In the genomic region with DNA sequence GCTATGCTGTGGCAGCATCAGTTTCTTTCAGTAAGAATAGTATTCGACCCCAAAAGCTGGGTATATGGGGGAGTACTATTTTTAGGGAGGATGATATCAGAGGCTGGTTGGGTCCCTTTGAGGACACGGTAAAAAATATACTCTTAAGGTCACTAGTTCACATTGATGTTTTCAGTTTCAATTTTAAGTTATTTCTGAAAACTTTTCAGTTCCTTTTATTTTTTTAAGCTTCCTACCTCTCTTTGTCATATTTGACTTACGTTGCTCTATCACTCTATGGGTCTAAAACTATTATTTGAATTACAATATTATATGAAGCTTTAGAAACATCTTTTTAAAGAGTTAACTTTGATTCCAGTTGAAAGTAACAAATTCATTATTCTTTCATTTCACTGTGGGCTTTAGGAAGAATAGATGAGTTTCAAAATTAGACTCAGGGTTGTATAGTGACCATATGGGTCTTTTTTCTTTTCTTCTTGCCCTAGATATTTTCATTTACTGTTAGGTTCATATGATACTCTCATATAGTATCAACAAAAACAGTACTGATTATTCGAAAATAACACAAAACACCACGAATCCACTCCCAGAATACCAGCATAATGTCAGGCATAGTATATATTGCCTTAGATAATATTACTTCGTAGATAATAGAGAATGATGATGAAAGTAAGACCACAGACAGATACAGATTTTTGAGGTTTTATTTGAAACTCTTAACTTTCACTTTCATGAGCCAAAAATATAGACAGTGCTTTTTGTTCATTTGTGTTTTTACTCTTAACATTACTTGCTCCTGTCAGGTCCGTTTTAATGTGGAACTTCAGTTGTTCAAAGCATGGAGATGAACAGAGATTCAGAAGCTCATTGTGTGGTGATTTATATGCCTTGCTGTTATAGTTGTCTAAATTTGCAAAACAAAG, we compare ENCODE assay signal across 9 cellular contexts. TPM values are rescaled to one million over a fixed set of nuclear protein-coding genes. Genes with fewer than 3 reads are reported as not detected.
DNase-seq lines count a peak whose midpoint lies in the region; ATAC-seq and TF ChIP-seq lines count a peak whose summit lies in the region.
"Had no signal": no experiment of that assay in that cellular context is flagged by ENCODE, and none has a peak within 500 bp of the region (broad histone marks: within the 10 kb centered on the region; RNA-seq: fewer than 3 reads in every experiment).

No MANE protein-coding gene starts in this region.

- TF ChIP-seq CTCF in OCI-LY1 (IDR thresholded peaks at IDR 0.05; ENCODE audit: low read length) (no peak), testis (IDR thresholded peaks at IDR 0.05) (no peak), BE2C (IDR thresholded peaks at IDR 0.05; ENCODE audit: low read depth, low read length) (no peak)

- H3K4me2 ChIP-seq in OCI-LY1 (ENCODE audit: low read length) = peak overlapping the region; percentile 67

- H3K4me3 Mint-ChIP-seq in activated CD4-positive, alpha-beta T cell treated with anti-CD3 and anti-CD28 coated beads, Interleukin-2, amount 10 ng/mL, durations not matched to agents 7 days and 5 days = peak overlapping the region; percentile 35
- peak overlapping the region; percentile 39 for H3K4me3 Mint-ChIP-seq in stimulated activated effector memory CD8-positive, alpha-beta T cell treated with anti-CD3 and anti-CD28 coated beads, Interleukin-12 subunit alpha, Interleukin-12 subunit beta, amount 100 ng/mL, for 72 hours

- no peaks in the 10 kb centered on the region for H3K27me3 ChIP-seq in OCI-LY1 (ENCODE audit: insufficient read depth, low read length)
- H3K27me3 ChIP-seq in testis = no peaks in the 10 kb centered on the region
- 0 out of 2 replicates have a peak, but pooled peaks cover 4% of the 10 kb centered on the region for H3K27me3 ChIP-seq in BE2C

- WGBS in testis, 2 donors = 42% methylated on average over 7 of the region's 7 CpGs

- peaks cover 23% of the 10 kb centered on the region for H3K4me1 ChIP-seq in OCI-LY1 (ENCODE audit: insufficient read depth, low read length, severe bottlenecking)
- H3K4me1 ChIP-seq in testis = peaks cover 2% of the 10 kb centered on the region
- no peaks in the 10 kb centered on the region for H3K4me1 ChIP-seq in BE2C

- H3K27me3 Mint-ChIP-seq in activated CD4-positive, alpha-beta T cell treated with anti-CD3 and anti-CD28 coated beads, Interleukin-2, amount 10 ng/mL, durations not matched to agents 7 days and 5 days = peaks cover 20% of the 10 kb centered on the region

- H3K9me2 ChIP-seq in OCI-LY1 (ENCODE audit: low read depth, low read length) = no peaks in the 10 kb centered on the region

- H4K20me1 ChIP-seq in OCI-LY1 (ENCODE audit: insufficient read depth, low read length) = no peaks in the 10 kb centered on the region

- peaks cover 19% of the 10 kb centered on the region for H3K36me3 Mint-ChIP-seq in activated CD4-positive, alpha-beta T cell treated with anti-CD3 and anti-CD28 coated beads, Interleukin-2, amount 10 ng/mL, durations not matched to agents 7 days and 5 days (ENCODE audit: low read depth)
- no peaks in the 10 kb centered on the region for H3K36me3 Mint-ChIP-seq in stimulated activated effector memory CD8-positive, alpha-beta T cell treated with anti-CD3 and anti-CD28 coated beads, Interleukin-12 subunit alpha, Interleukin-12 subunit beta, amount 100 ng/mL, for 72 hours

- H3K4me3 ChIP-seq in OCI-LY1 (ENCODE audit: low read depth, low read length, poor library complexity, severe bottlenecking) (peak overlapping the region; percentile 27), testis (no peak overlapping the region), BE2C (ENCODE audit: low read depth, low read length) (no peak overlapping the region)

- peak overlapping the region; percentile 7; the same call in 1 of the 2 replicates for H3K9ac ChIP-seq in OCI-LY1 (ENCODE audit: low read length)

- no peak overlapping the region for H2AFZ ChIP-seq in OCI-LY1 (ENCODE audit: low read length)

- H3K79me2 ChIP-seq in OCI-LY1 (ENCODE audit: insufficient read depth, low read length) = no peaks in the 10 kb centered on the region

- CTCF ChIA-PET in activated CD4-positive, alpha-beta T cell treated with anti-CD3 and anti-CD28 coated beads, Interleukin-2, amount 10 ng/mL, durations not matched to agents 7 days and 5 days (lab: Charles Lee) = no interaction called here

- no peaks in the 10 kb centered on the region for H3K9me3 ChIP-seq in OCI-LY1 (ENCODE audit: low read length)
- no peaks in the 10 kb centered on the region for H3K9me3 ChIP-seq in testis
- H3K9me3 ChIP-seq in BE2C = no peaks in the 10 kb centered on the region

- TF ChIP-seq POLR2A in testis (IDR thresholded peaks at IDR 0.05) = no peak

- peaks cover 15% of the 10 kb centered on the region for H3K9me3 Mint-ChIP-seq in activated CD4-positive, alpha-beta T cell treated with anti-CD3 and anti-CD28 coated beads, Interleukin-2, amount 10 ng/mL, durations not matched to agents 7 days and 5 days
- H3K9me3 Mint-ChIP-seq in stimulated activated effector memory CD8-positive, alpha-beta T cell treated with anti-CD3 and anti-CD28 coated beads, Interleukin-12 subunit alpha, Interleukin-12 subunit beta, amount 100 ng/mL, for 72 hours = peaks cover 10% of the 10 kb centered on the region

- DNase-seq in activated CD4-positive, alpha-beta T cell treated with anti-CD3 and anti-CD28 coated beads, Interleukin-2, amount 10 ng/mL, durations not matched to agents 7 days and 5 days = no peak
- no peak for DNase-seq in activated CD4-positive, alpha-beta T cell treated with anti-CD3 and anti-CD28 coated beads for 1 hour
- DNase-seq in stimulated activated effector memory CD8-positive, alpha-beta T cell treated with anti-CD3 and anti-CD28 coated beads, Interleukin-12 subunit alpha, Interleukin-12 subunit beta, amount 100 ng/mL, for 72 hours (ENCODE audit: low spot score in 2 of 2) = no peak
- no peak for DNase-seq in testis
- no peak for DNase-seq in BE2C
- no peak for DNase-seq in activated CD4-positive, alpha-beta T cell treated with anti-CD3 and anti-CD28 coated beads for 4 hours
- DNase-seq: islet precursor cell had no signal

- peak overlapping the region; percentile 42 for H3K27ac Mint-ChIP-seq in activated CD4-positive, alpha-beta T cell treated with anti-CD3 and anti-CD28 coated beads, Interleukin-2, amount 10 ng/mL, durations not matched to agents 7 days and 5 days
- H3K27ac Mint-ChIP-seq in stimulated activated effector memory CD8-positive, alpha-beta T cell treated with anti-CD3 and anti-CD28 coated beads, Interleukin-12 subunit alpha, Interleukin-12 subunit beta, amount 100 ng/mL, for 72 hours = peak overlapping the region; percentile 18

- peaks cover 28% of the 10 kb centered on the region for H3K4me1 Mint-ChIP-seq in activated CD4-positive, alpha-beta T cell treated with anti-CD3 and anti-CD28 coated beads, Interleukin-2, amount 10 ng/mL, durations not matched to agents 7 days and 5 days
- peaks cover 16% of the 10 kb centered on the region for H3K4me1 Mint-ChIP-seq in stimulated activated effector memory CD8-positive, alpha-beta T cell treated with anti-CD3 and anti-CD28 coated beads, Interleukin-12 subunit alpha, Interleukin-12 subunit beta, amount 100 ng/mL, for 72 hours

- H3F3A ChIP-seq in OCI-LY1 (ENCODE audit: insufficient read depth, low read length) = peaks cover 7% of the 10 kb centered on the region; the same call in 1 of the 2 replicates

- POLR2A ChIA-PET in activated CD4-positive, alpha-beta T cell treated with anti-CD3 and anti-CD28 coated beads, Interleukin-2, amount 10 ng/mL, durations not matched to agents 7 days and 5 days (lab: Charles Lee) = no interaction called here

- intact Hi-C loops in testis (cut with DNase I; ENCODE audit: low total_unique reads) = no loop called here

- peak; percentile 88 for ATAC-seq in HG02852 (IDR thresholded peaks at IDR 0.05; ENCODE audit: unreplicated experiment)
- ATAC-seq in stimulated activated effector memory CD8-positive, alpha-beta T cell treated with anti-CD3 and anti-CD28 coated beads, Interleukin-12 subunit alpha, Interleukin-12 subunit beta, amount 100 ng/mL, for 72 hours = no peak

- no peaks in the 10 kb centered on the region for H3K36me3 ChIP-seq in OCI-LY1 (ENCODE audit: insufficient read depth, low read length)
- H3K36me3 ChIP-seq in testis (ENCODE audit: low read depth, missing control alignments) = no peaks in the 10 kb centered on the region
- no peaks in the 10 kb centered on the region for H3K36me3 ChIP-seq in BE2C

- peak overlapping the region; percentile 90 for H3K27ac ChIP-seq in OCI-LY1 (ENCODE audit: low read depth, low read length, poor library complexity, severe bottlenecking)
- H3K27ac ChIP-seq in testis = peak overlapping the region in 1 of 2 donors; percentile 9

RNA-seq across cellular contexts. Expression of a gene that starts 9.8 kb away (rescaled TPM):
- 1 to 10 TPM; 2.0 to 2.9 TPM for total RNA-seq in activated CD4-positive, alpha-beta T cell treated with anti-CD3 and anti-CD28 coated beads, Interleukin-2, amount 10 ng/mL, durations not matched to agents 7 days and 5 days
- 10 to 100 TPM; 22.8 to 31.6 TPM for total RNA-seq in testis
- polyA plus RNA-seq in testis (ENCODE audit: insufficient read depth, low read depth, low replicate concordance) = 34.9 TPM
- 1.3 TPM for polyA plus RNA-seq in BE2C (2012; ENCODE audit: insufficient read depth, insufficient read length, low read depth)

Comparison
In these comparisons a context has a peak if more than half of its experiments do, and no peak if none do; other contexts are left out.
1. RNA of a gene that starts 9.8 kb away (total RNA-seq): 22.8 to 31.6 TPM in testis; 2.0 to 2.9 TPM in activated CD4-positive, alpha-beta T cell treated with anti-CD3 and anti-CD28 coated beads, Interleukin-2, amount 10 ng/mL, durations not matched to agents 7 days and 5 days; every median in the first group is over 4 times any median in the second.